In the genomic region with DNA sequence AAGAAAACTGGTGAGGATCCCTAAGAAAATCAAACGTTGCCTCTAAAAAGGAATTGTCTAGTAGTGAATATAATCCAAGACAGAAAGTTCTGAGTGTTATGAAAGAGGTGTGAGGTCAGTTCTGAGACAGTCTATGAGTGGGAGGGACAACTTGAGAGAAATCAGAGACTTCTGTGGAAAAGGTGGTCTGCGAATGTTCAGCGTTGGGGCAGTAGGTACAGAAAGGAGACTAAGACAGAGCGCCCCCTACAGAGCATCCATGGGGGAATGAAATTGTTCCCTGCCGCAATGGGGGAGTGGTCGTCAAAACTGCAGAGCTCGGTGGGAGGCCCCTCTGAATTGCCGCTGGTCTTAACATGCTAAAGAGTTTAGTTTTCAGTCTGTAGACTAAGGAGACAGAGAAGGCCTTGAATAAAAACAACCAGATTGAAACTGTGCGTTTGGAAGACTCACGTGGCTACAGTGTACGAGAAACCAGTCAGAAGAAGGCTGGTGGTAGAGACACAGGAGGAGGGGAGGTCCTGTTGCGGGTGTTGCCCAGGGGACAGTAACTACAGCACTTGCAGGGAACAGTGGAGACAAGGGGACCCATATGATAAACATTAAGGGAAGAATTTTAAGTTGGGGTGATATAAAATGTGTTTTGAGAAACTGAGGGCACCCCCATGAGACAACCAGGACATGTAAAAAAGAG, we compare ENCODE assay signal across 13 cellular contexts. TPM values are rescaled to one million over a fixed set of nuclear protein-coding genes. Genes with fewer than 3 reads are reported as not detected.
DNase-seq lines count a peak whose midpoint lies in the region; ATAC-seq and TF ChIP-seq lines count a peak whose summit lies in the region.
"Had no signal": no experiment of that assay in that cellular context is flagged by ENCODE, and none has a peak within 500 bp of the region (broad histone marks: within the 10 kb centered on the region; RNA-seq: fewer than 3 reads in every experiment).

No MANE protein-coding gene starts in this region.

- ATAC-seq in foreskin keratinocyte = no peak

- H3K4me2 ChIP-seq in PC-9 = no peak overlapping the region
- H3K4me2 ChIP-seq: BLaER1 treated with 17β-estradiol and CSF1 and Interleukin-3, amounts not matched to agents 10 nM and 100 nM had no signal

- H3K4me3 ChIP-seq in left ventricle myocardium inferior (no peak overlapping the region), PC-9 (no peak overlapping the region)
- H3K4me3 ChIP-seq: BLaER1 treated with 17β-estradiol and CSF1 and Interleukin-3, amounts not matched to agents 10 nM and 100 nM had no signal

- peaks cover 12% of the 10 kb centered on the region; the same call in 1 of the 2 replicates for H3F3A ChIP-seq in PC-9 (ENCODE audit: insufficient read depth, low read depth)

- intact Hi-C loops in left ventricle myocardium inferior (cut with micrococcal nuclease) = loop anchor here (10.0 kb wide), 1 partner anchor 259 kb away; no protein-coding TSS in a partner anchor
- intact Hi-C loops in cardiac septum (cut with DNase I) = loop anchor here (10.0 kb wide), 1 partner anchor 59 kb away; no protein-coding TSS in a partner anchor
- intact Hi-C loops in PC-9 (cut with micrococcal nuclease; ENCODE audit: unreplicated experiment) = no loop called here

- H3K36me3 ChIP-seq in left ventricle myocardium inferior (no peaks in the 10 kb centered on the region), PC-9 (ENCODE audit: low read depth) (peaks cover 9% of the 10 kb centered on the region; the same call in 1 of the 2 replicates)
- H3K36me3 ChIP-seq: BLaER1 treated with 17β-estradiol and CSF1 and Interleukin-3, amounts not matched to agents 10 nM and 100 nM had no signal

- H4K20me1 ChIP-seq in PC-9 (ENCODE audit: insufficient read depth) = no peaks in the 10 kb centered on the region

- no peaks in the 10 kb centered on the region for H3K9me2 ChIP-seq in PC-9 (ENCODE audit: insufficient read depth)

- H3K4me1 ChIP-seq in left ventricle myocardium inferior = peaks cover 60% of the 10 kb centered on the region
- H3K4me1 ChIP-seq in PC-9 (replicated peaks; ENCODE audit: insufficient read depth) = peaks cover 29% of the 10 kb centered on the region
- peaks cover under 1% of the 10 kb centered on the region for H3K4me1 ChIP-seq in foreskin keratinocyte

- no peak overlapping the region for H2AFZ ChIP-seq in PC-9

- no peak for DNase-seq in left ventricle myocardium inferior
- no peak for DNase-seq in cardiac septum (ENCODE audit: low spot score)
- DNase-seq in PC-9 = no peak
- DNase-seq in foreskin keratinocyte = no peak
- DNase-seq in stimulated activated CD8-positive, alpha-beta memory T cell treated with anti-CD3 and anti-CD28 coated beads, Interleukin-4, amount 100 ng/mL, for 48 hours = peak; percentile 56
- no peak for DNase-seq in COR-L47 (lab: John Stamatoyannopoulos, UW)
- no peak for DNase-seq in activated effector memory CD4-positive, alpha-beta T cell treated with Interleukin-2 at 50 U/mL for 16 hours
- no peak for DNase-seq in NCI-H128 (lab: John Stamatoyannopoulos, UW; ENCODE audit: unreplicated experiment)
- DNase-seq: activated CD8-positive, alpha-beta memory T cell treated with anti-CD3 and anti-CD28 coated beads, Interleukin-2, amount 50 U/mL, for 48 hours; cerebellar nuclear complex; GOT3; NCI-H2171 treated with DMSO at 0.1 percent for 48 hours had no signal

- POLR2A ChIA-PET in PC-9 (lab: Charles Lee; ENCODE audit: unreplicated experiment) = no interaction called here

- CTCF ChIA-PET in PC-9 (lab: Charles Lee) = interaction anchor here (0.6 kb wide), 1 partner anchor 30 kb away, joined by 3 read pairs; no protein-coding TSS in a partner anchor

- H3K27me3 ChIP-seq in left ventricle myocardium inferior (ENCODE audit: low read depth) (no peaks in the 10 kb centered on the region), PC-9 (ENCODE audit: insufficient read depth, low read depth) (no peaks in the 10 kb centered on the region), foreskin keratinocyte (no peaks in the 10 kb centered on the region)

- TF ChIP-seq CTCF in left ventricle myocardium inferior (IDR thresholded peaks at IDR 0.05; ENCODE audit: borderline replicate concordance) (peak; percentile 16), PC-9 (conservative IDR thresholded peaks at IDR 0.05) (peak; percentile 38; the same call in 1 of the 2 replicates), foreskin keratinocyte (conservative IDR thresholded peaks at IDR 0.05) (peak; percentile 26)

- no TSS peak for BruUV-seq in PC-9 (replicated peaks; lab: Mats Ljungman, UMichigan)

- peak overlapping the region; percentile 10 for H3K27ac ChIP-seq in left ventricle myocardium inferior (replicated peaks)
- H3K27ac ChIP-seq in PC-9 = no peak overlapping the region
- no peak overlapping the region for H3K27ac ChIP-seq in foreskin keratinocyte
- H3K27ac ChIP-seq: BLaER1 treated with 17β-estradiol and CSF1 and Interleukin-3, amounts not matched to agents 10 nM and 100 nM had no signal

- H3K79me2 ChIP-seq in PC-9 (ENCODE audit: low read depth) = peaks cover 83% of the 10 kb centered on the region

- H3K9me3 ChIP-seq in left ventricle myocardium inferior (replicated peaks) (no peaks in the 10 kb centered on the region), PC-9 (ENCODE audit: insufficient read depth, low read depth) (no peaks in the 10 kb centered on the region)
- H3K9me3 ChIP-seq: BLaER1 treated with 17β-estradiol and CSF1 and Interleukin-3, amounts not matched to agents 10 nM and 100 nM had no signal

RNA-seq across cellular contexts. Expression of a gene that starts 6.9 kb away (rescaled TPM):
- total RNA-seq in left ventricle myocardium inferior (28.6 TPM), cardiac septum (42.2 TPM), PC-9 (2021) (28.8 and 30.7 TPM in 2 replicates), foreskin keratinocyte (9.4 and 12.3 TPM in 2 replicates)
- 3.2 and 3.7 TPM in 2 replicates for polyA plus RNA-seq in foreskin keratinocyte
